In genomic region chr19:1563251-1563650, GRCh38 we compare ENCODE assay signal across 26 cellular contexts. TPM values are rescaled to one million over a fixed set of nuclear protein-coding genes. Genes with fewer than 3 reads are reported as not detected.
"Had no signal": no experiment of that assay in that cellular context is flagged by ENCODE, and none has a peak within 500 bp of the region (broad histone marks: within the 10 kb centered on the region; RNA-seq: fewer than 3 reads in every experiment).

No MANE protein-coding gene starts in this region.

- H3K4me1 Mint-ChIP-seq: activated CD4-positive, alpha-beta memory T cell treated with anti-CD3 and anti-CD28 coated beads, Interleukin-2, amount 10 ng/mL, durations not matched to agents 7 days and 5 days; activated CD4-positive, alpha-beta T cell treated with anti-CD3 and anti-CD28 coated beads, Interleukin-2, amount 10 ng/mL, durations not matched to agents 24 days and 14 days; activated naive CD8-positive, alpha-beta T cell treated with anti-CD3 and anti-CD28 coated beads, Interleukin-2, amount 50 U/mL, for 24 hours; stimulated activated effector memory CD8-positive, alpha-beta T cell treated with anti-CD3 and anti-CD28 coated beads, Interleukin-12 subunit alpha, Interleukin-12 subunit beta, amount 100 ng/mL, for 72 hours had no signal

- H3K27ac Mint-ChIP-seq: activated CD4-positive, alpha-beta memory T cell treated with anti-CD3 and anti-CD28 coated beads, Interleukin-2, amount 10 ng/mL, durations not matched to agents 7 days and 5 days; activated CD4-positive, alpha-beta T cell treated with anti-CD3 and anti-CD28 coated beads, Interleukin-2, amount 10 ng/mL, durations not matched to agents 24 days and 14 days; activated naive CD8-positive, alpha-beta T cell treated with anti-CD3 and anti-CD28 coated beads, Interleukin-2, amount 50 U/mL, for 24 hours; activated T-cell treated with anti-CD3 and anti-CD28 coated beads, Interleukin-2, amount 50 U/mL, for 72 hours; effector memory CD8-positive, alpha-beta T cell; stimulated activated effector memory CD8-positive, alpha-beta T cell treated with anti-CD3 and anti-CD28 coated beads, Interleukin-12 subunit alpha, Interleukin-12 subunit beta, amount 100 ng/mL, for 72 hours had no signal

- H3K36me3 Mint-ChIP-seq: stimulated activated effector memory CD8-positive, alpha-beta T cell treated with anti-CD3 and anti-CD28 coated beads, Interleukin-12 subunit alpha, Interleukin-12 subunit beta, amount 100 ng/mL, for 72 hours had no signal

- DNase-seq: activated CD4-positive, alpha-beta memory T cell treated with anti-CD3 and anti-CD28 coated beads, Interleukin-2, amount 10 ng/mL, durations not matched to agents 7 days and 5 days; activated CD4-positive, alpha-beta T cell treated with anti-CD3 and anti-CD28 coated beads, Interleukin-2, amount 10 ng/mL, durations not matched to agents 24 days and 14 days; activated effector memory CD4-positive, alpha-beta T cell treated with anti-CD3 and anti-CD28 coated beads, Interleukin-2, amount 50 U/mL, for 16 hours; activated naive CD4-positive, alpha-beta T cell treated with anti-CD3 and anti-CD28 coated beads, Interleukin-2, amount 50 U/mL, for 16 hours; activated naive CD8-positive, alpha-beta T cell treated with anti-CD3 and anti-CD28 coated beads, Interleukin-2, amount 50 U/mL, for 24 hours; activated T-cell treated with anti-CD3 and anti-CD28 coated beads, Interleukin-2, amount 50 U/mL, for 72 hours; central memory CD4-positive, alpha-beta T cell; colonic mucosa; dorsolateral prefrontal cortex; effector memory CD8-positive, alpha-beta T cell; hippocampal formation; left ventricle myocardium inferior; mammary epithelial cell; posterior cingulate gyrus; small intestine; stimulated activated CD4-positive, alpha-beta T cell treated with anti-CD3 and anti-CD28 coated beads, Interleukin-2, amount 100 ng/mL, for 24 hours; stomach had no signal

- H3K27me3 Mint-ChIP-seq: activated CD4-positive, alpha-beta memory T cell treated with anti-CD3 and anti-CD28 coated beads, Interleukin-2, amount 10 ng/mL, durations not matched to agents 7 days and 5 days; activated naive CD8-positive, alpha-beta T cell treated with anti-CD3 and anti-CD28 coated beads, Interleukin-2, amount 50 U/mL, for 24 hours; effector memory CD8-positive, alpha-beta T cell had no signal

- H3K9me3 Mint-ChIP-seq: activated CD4-positive, alpha-beta memory T cell treated with anti-CD3 and anti-CD28 coated beads, Interleukin-2, amount 10 ng/mL, durations not matched to agents 7 days and 5 days; activated CD4-positive, alpha-beta T cell treated with anti-CD3 and anti-CD28 coated beads, Interleukin-2, amount 10 ng/mL, durations not matched to agents 24 days and 14 days; activated naive CD8-positive, alpha-beta T cell treated with anti-CD3 and anti-CD28 coated beads, Interleukin-2, amount 50 U/mL, for 24 hours; activated T-cell treated with anti-CD3 and anti-CD28 coated beads, Interleukin-2, amount 50 U/mL, for 72 hours; effector memory CD8-positive, alpha-beta T cell; stimulated activated effector memory CD8-positive, alpha-beta T cell treated with anti-CD3 and anti-CD28 coated beads, Interleukin-12 subunit alpha, Interleukin-12 subunit beta, amount 100 ng/mL, for 72 hours had no signal

- ATAC-seq: activated naive CD8-positive, alpha-beta T cell treated with anti-CD3 and anti-CD28 coated beads, Interleukin-2, amount 50 U/mL, for 24 hours; activated T-cell treated with anti-CD3 and anti-CD28 coated beads, Interleukin-2, amount 50 U/mL, for 72 hours; effector memory CD8-positive, alpha-beta T cell; sciatic nerve; stimulated activated effector memory CD8-positive, alpha-beta T cell treated with anti-CD3 and anti-CD28 coated beads, Interleukin-12 subunit alpha, Interleukin-12 subunit beta, amount 100 ng/mL, for 72 hours had no signal

- H3K4me3 Mint-ChIP-seq: activated CD4-positive, alpha-beta memory T cell treated with anti-CD3 and anti-CD28 coated beads, Interleukin-2, amount 10 ng/mL, durations not matched to agents 7 days and 5 days; activated CD4-positive, alpha-beta T cell treated with anti-CD3 and anti-CD28 coated beads, Interleukin-2, amount 10 ng/mL, durations not matched to agents 24 days and 14 days; activated naive CD8-positive, alpha-beta T cell treated with anti-CD3 and anti-CD28 coated beads, Interleukin-2, amount 50 U/mL, for 24 hours; activated T-cell treated with anti-CD3 and anti-CD28 coated beads, Interleukin-2, amount 50 U/mL, for 72 hours; effector memory CD8-positive, alpha-beta T cell; stimulated activated effector memory CD8-positive, alpha-beta T cell treated with anti-CD3 and anti-CD28 coated beads, Interleukin-12 subunit alpha, Interleukin-12 subunit beta, amount 100 ng/mL, for 72 hours had no signal

RNA-seq across cellular contexts. Expression of gene PLK5, which starts 39.4 kb away (rescaled TPM):
- total RNA-seq: activated CD4-positive, alpha-beta memory T cell treated with anti-CD3 and anti-CD28 coated beads, Interleukin-2, amount 10 ng/mL, durations not matched to agents 7 days and 5 days; activated CD4-positive, alpha-beta T cell treated with anti-CD3 and anti-CD28 coated beads, Interleukin-2, amount 10 ng/mL, durations not matched to agents 24 days and 14 days; activated T-cell treated with anti-CD3 and anti-CD28 coated beads, Interleukin-2, amount 50 U/mL, for 72 hours; colonic mucosa; frontal cortex; left ventricle myocardium inferior; mammary epithelial cell; mononuclear cell; myocyte; omental fat pad; renal cortical epithelial cell; stomach; T-helper 1 cell treated with Interleukin-12 subunit alpha and Interleukin-12 subunit beta and Interleukin-4 antibody, amounts not matched to agents 30 ng/mL and 1 ng/mL, for 36 hours had no signal
- polyA plus RNA-seq: mammary epithelial cell had no signal

RNA-seq across cellular contexts. Expression of gene ADAMTSL5, which starts 50.4 kb away (rescaled TPM):
- polyA plus RNA-seq: neural cell had no signal
